In the genomic region with DNA sequence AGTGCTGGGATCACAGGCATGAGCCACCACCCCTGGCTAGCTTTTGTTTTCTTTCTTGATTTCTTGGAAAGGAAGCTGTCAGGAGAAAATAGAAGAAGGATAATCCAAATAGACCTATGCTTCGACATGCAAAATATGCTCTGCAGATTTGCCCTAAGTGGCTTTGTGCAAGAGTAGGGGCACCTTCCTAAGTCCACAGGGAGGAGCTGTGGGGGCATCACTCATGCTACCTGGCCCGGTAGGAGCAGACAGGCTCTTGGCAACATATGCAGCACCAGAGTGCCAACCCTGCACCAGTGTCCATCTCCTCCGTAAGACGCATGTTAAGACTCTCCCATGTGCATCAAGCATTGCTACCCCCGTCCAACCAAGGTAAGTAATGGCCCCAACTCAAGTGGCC, we compare ENCODE assay signal across 25 cellular contexts.
"Had no signal": no experiment of that assay in that cellular context is flagged by ENCODE, and none has a peak within 500 bp of the region (broad histone marks: within the 10 kb centered on the region; RNA-seq: fewer than 3 reads in every experiment).

No MANE protein-coding gene starts in this region.

- H3K36me3 Mint-ChIP-seq: activated CD8-positive, alpha-beta memory T cell treated with anti-CD3 and anti-CD28 coated beads, Interleukin-2, amount 10 ng/mL, durations not matched to agents 7 days and 5 days had no signal

- H3K27ac Mint-ChIP-seq: activated CD4-positive, alpha-beta T cell treated with anti-CD3 and anti-CD28 coated beads, Interleukin-2, amount 10 ng/mL, durations not matched to agents 24 days and 14 days; activated CD8-positive, alpha-beta memory T cell treated with anti-CD3 and anti-CD28 coated beads, Interleukin-2, amount 10 ng/mL, durations not matched to agents 7 days and 5 days; activated naive CD4-positive, alpha-beta T cell treated with anti-CD3 and anti-CD28 coated beads, Interleukin-2, amount 50 U/mL, for 24 hours; activated T-cell treated with anti-CD3 and anti-CD28 coated beads, Interleukin-2, amount 50 U/mL, for 24 hours; activated T-helper 1 cell treated with anti-CD3 and anti-CD28 coated beads, Interleukin-12 subunit alpha, Interleukin-12 subunit beta, Interleukin-2, Interleukin-4 antibody, amounts not matched to agents 30 ng/mL and 10 ng/mL and 1 ng/mL, durations not matched to agents 14 hours and 24 hours and 36 hours; T-helper 17 cell; WTC11 had no signal

- H3K36me3 ChIP-seq: breast epithelium had no signal

- H3K27me3 Mint-ChIP-seq: activated naive CD4-positive, alpha-beta T cell treated with anti-CD3 and anti-CD28 coated beads, Interleukin-2, amount 50 U/mL, for 24 hours; T-helper 17 cell had no signal

- H3K27me3 ChIP-seq: breast epithelium had no signal

- H3K4me3 Mint-ChIP-seq: activated CD4-positive, alpha-beta T cell treated with anti-CD3 and anti-CD28 coated beads, Interleukin-2, amount 10 ng/mL, durations not matched to agents 24 days and 14 days; activated CD8-positive, alpha-beta memory T cell treated with anti-CD3 and anti-CD28 coated beads, Interleukin-2, amount 10 ng/mL, durations not matched to agents 7 days and 5 days; activated naive CD4-positive, alpha-beta T cell treated with anti-CD3 and anti-CD28 coated beads, Interleukin-2, amount 50 U/mL, for 24 hours; activated T-cell treated with anti-CD3 and anti-CD28 coated beads, Interleukin-2, amount 50 U/mL, for 24 hours; activated T-helper 1 cell treated with anti-CD3 and anti-CD28 coated beads, Interleukin-12 subunit alpha, Interleukin-12 subunit beta, Interleukin-2, Interleukin-4 antibody, amounts not matched to agents 30 ng/mL and 10 ng/mL and 1 ng/mL, durations not matched to agents 14 hours and 24 hours and 36 hours; T-helper 17 cell; WTC11 had no signal

- DNase-seq: activated CD4-positive, alpha-beta T cell treated with anti-CD3 and anti-CD28 coated beads for 1 hour; activated CD4-positive, alpha-beta T cell treated with anti-CD3 and anti-CD28 coated beads, Interleukin-2, amount 10 ng/mL, durations not matched to agents 24 days and 14 days; activated CD4-positive, alpha-beta T cell treated with anti-CD3 and anti-CD28 coated beads, Interleukin-2, amount 50 U/mL, for 48 hours; activated CD8-positive, alpha-beta memory T cell treated with anti-CD3 and anti-CD28 coated beads, Interleukin-2, amount 10 ng/mL, durations not matched to agents 7 days and 5 days; activated effector memory CD4-positive, alpha-beta T cell treated with Interleukin-2 at 50 U/mL for 16 hours; activated naive CD4-positive, alpha-beta T cell; activated T-cell treated with anti-CD3 and anti-CD28 coated beads, Interleukin-2, amount 50 U/mL, for 24 hours; aorta; caudate nucleus; MM.1S; NCI-H1105 treated with DMSO at 0.1 percent for 48 hours; NCI-H1436 treated with DMSO at 0.1 percent for 48 hours; NCI-H187; NCI-H2081 treated with DMSO at 0.1 percent for 48 hours; NCI-H2171 treated with DMSO at 0.1 percent for 48 hours; NCI-H226; NCI-H510A; NCI-H526 treated with DMSO at 0.1 percent for 48 hours; SIG-M5; T-helper 17 cell; T-helper 9 cell had no signal

- H3K27ac ChIP-seq: breast epithelium had no signal

- H3K9me3 Mint-ChIP-seq: activated naive CD4-positive, alpha-beta T cell treated with anti-CD3 and anti-CD28 coated beads, Interleukin-2, amount 50 U/mL, for 24 hours; activated T-cell treated with anti-CD3 and anti-CD28 coated beads, Interleukin-2, amount 50 U/mL, for 24 hours had no signal

- H3K4me1 ChIP-seq: breast epithelium had no signal

- H3K4me3 ChIP-seq: breast epithelium had no signal

- ATAC-seq: activated CD8-positive, alpha-beta memory T cell treated with anti-CD3 and anti-CD28 coated beads, Interleukin-2, amount 10 ng/mL, durations not matched to agents 7 days and 5 days; T-helper 17 cell; WTC11 had no signal

- H3K9me3 ChIP-seq: breast epithelium had no signal
